Comparison of ENCODE assay signal across 1 cellular context in the genomic region with DNA sequence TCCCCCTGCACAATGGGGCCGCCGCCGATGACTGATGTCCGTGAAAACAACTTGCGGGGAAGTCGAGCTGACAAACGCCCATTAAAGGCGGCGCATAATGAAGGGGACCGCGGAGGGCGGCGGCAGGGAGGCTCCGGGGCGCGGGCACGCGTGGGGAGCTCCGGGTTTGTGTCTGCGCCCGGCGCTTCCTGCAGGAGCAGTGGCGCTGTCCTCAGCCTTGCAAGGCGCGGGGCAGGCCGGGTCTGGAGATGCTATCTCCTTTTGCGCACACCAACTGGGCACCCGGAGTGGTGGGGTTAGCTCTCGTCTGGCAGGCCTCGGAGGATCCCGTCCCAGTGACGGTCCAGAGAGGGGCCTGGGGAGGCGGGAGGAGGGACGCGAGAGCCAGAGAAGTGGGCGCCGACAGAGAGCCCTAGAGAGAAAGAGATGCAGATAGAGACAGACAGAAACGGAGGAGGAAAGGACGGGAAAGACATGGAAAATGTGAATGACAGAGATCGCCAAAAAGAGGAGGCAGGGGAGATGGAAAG.
TF ChIP-seq lines count a peak whose summit lies in the region.

No MANE protein-coding gene starts in this region.

TF ChIP-seq in WTC11, 78 proteins besides CTCF, POLR2A, EP300 and RAD21:
- TF ChIP-seq JUN (CRISPR knock-in tag; IDR thresholded peaks at IDR 0.05) (no peak), NR2C2 (CRISPR knock-in tag; IDR thresholded peaks at IDR 0.05) (no peak)
